Comparison of ENCODE assay signal across 9 cellular contexts in the genomic region with DNA sequence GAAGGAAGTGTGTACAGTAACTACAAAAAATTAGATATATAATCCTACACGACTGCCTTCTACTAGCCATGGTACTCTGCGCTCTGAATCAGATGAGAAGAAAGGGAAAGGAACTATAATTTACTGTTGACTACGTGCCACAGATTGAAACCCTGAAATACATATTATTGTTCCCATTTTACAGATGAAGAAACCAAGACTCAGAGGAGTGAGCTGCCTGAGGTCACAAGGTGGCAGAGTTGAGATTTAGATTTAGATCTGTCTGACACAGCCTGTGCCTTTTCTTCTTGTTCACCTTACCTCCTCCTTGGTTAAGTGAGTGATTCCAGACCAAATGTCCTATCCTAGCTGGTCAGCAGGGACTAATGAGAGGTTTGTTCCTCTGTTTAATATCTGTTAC.
DNase-seq lines count a peak whose midpoint lies in the region; ATAC-seq and TF ChIP-seq lines count a peak whose summit lies in the region.
"Had no signal": no experiment of that assay in that cellular context is flagged by ENCODE, and none has a peak within 500 bp of the region (broad histone marks: within the 10 kb centered on the region; RNA-seq: fewer than 3 reads in every experiment).

No MANE protein-coding gene starts in this region.

- TF ChIP-seq CTCF in natural killer cell (IDR thresholded peaks at IDR 0.05), result no peak

- peaks cover 8% of the 10 kb centered on the region for H3K4me1 Mint-ChIP-seq in T-helper 2 cell treated with Interferon-gamma antibody and Interleukin-4, amounts not matched to agents 5 μg/mL and 100 μg/mL, for 36 hours (ENCODE audit: low read depth)
- H3K4me1 Mint-ChIP-seq in activated naive CD4-positive, alpha-beta T cell treated with anti-CD3 and anti-CD28 coated beads, Interleukin-2, amount 50 U/mL, for 24 hours, result peaks cover 17% of the 10 kb centered on the region
- peaks cover 6% of the 10 kb centered on the region for H3K4me1 Mint-ChIP-seq in activated T-helper 17 cell treated with anti-CD3 and anti-CD28 coated beads, Interleukin-2, amount 50 U/mL, for 72 hours
- H3K4me1 Mint-ChIP-seq in stimulated activated effector memory CD8-positive, alpha-beta T cell treated with anti-CD3 and anti-CD28 coated beads, Interleukin-12 subunit alpha, Interleukin-12 subunit beta, amount 100 ng/mL, for 72 hours, result no peaks in the 10 kb centered on the region
- peaks cover 6 to 8% of the 10 kb centered on the region in 2 donors for H3K4me1 Mint-ChIP-seq in natural killer cell

- DNase-seq in T-helper 2 cell treated with Interferon-gamma antibody and Interleukin-4, amounts not matched to agents 5 μg/mL and 100 μg/mL, for 36 hours (ENCODE audit: low spot score), result no peak
- DNase-seq in T-helper 2 cell (no peak), medulla oblongata (ENCODE audit: extremely low spot score) (no peak), natural killer cell (no peak)
- no peak for DNase-seq in activated naive CD4-positive, alpha-beta T cell (lab: John Stamatoyannopoulos, UW)
- DNase-seq in stimulated activated effector memory CD8-positive, alpha-beta T cell treated with anti-CD3 and anti-CD28 coated beads, Interleukin-12 subunit alpha, Interleukin-12 subunit beta, amount 100 ng/mL, for 72 hours (ENCODE audit: low spot score in 2 of 2), result no peak
- DNase-seq: NCI-H1436 treated with DMSO at 0.1 percent for 48 hours had no signal

- H3K36me3 Mint-ChIP-seq in T-helper 2 cell treated with Interferon-gamma antibody and Interleukin-4, amounts not matched to agents 5 μg/mL and 100 μg/mL, for 36 hours (ENCODE audit: low read depth), result no peaks in the 10 kb centered on the region
- H3K36me3 Mint-ChIP-seq in activated naive CD4-positive, alpha-beta T cell treated with anti-CD3 and anti-CD28 coated beads, Interleukin-2, amount 50 U/mL, for 24 hours, result no peaks in the 10 kb centered on the region
- peaks cover 5% of the 10 kb centered on the region for H3K36me3 Mint-ChIP-seq in activated T-helper 17 cell treated with anti-CD3 and anti-CD28 coated beads, Interleukin-2, amount 50 U/mL, for 72 hours (ENCODE audit: low read depth)
- H3K36me3 Mint-ChIP-seq in stimulated activated effector memory CD8-positive, alpha-beta T cell treated with anti-CD3 and anti-CD28 coated beads, Interleukin-12 subunit alpha, Interleukin-12 subunit beta, amount 100 ng/mL, for 72 hours, result no peaks in the 10 kb centered on the region
- no peaks in the 10 kb centered on the region for H3K36me3 Mint-ChIP-seq in natural killer cell

- no peaks in the 10 kb centered on the region for H3K9me3 Mint-ChIP-seq in T-helper 2 cell treated with Interferon-gamma antibody and Interleukin-4, amounts not matched to agents 5 μg/mL and 100 μg/mL, for 36 hours
- H3K9me3 Mint-ChIP-seq in activated naive CD4-positive, alpha-beta T cell treated with anti-CD3 and anti-CD28 coated beads, Interleukin-2, amount 50 U/mL, for 24 hours, result no peaks in the 10 kb centered on the region
- no peaks in the 10 kb centered on the region for H3K9me3 Mint-ChIP-seq in activated T-helper 17 cell treated with anti-CD3 and anti-CD28 coated beads, Interleukin-2, amount 50 U/mL, for 72 hours
- no peaks in the 10 kb centered on the region for H3K9me3 Mint-ChIP-seq in stimulated activated effector memory CD8-positive, alpha-beta T cell treated with anti-CD3 and anti-CD28 coated beads, Interleukin-12 subunit alpha, Interleukin-12 subunit beta, amount 100 ng/mL, for 72 hours
- H3K9me3 Mint-ChIP-seq in natural killer cell, result no peaks in the 10 kb centered on the region

- peaks cover 21% of the 10 kb centered on the region for H3K27me3 Mint-ChIP-seq in T-helper 2 cell treated with Interferon-gamma antibody and Interleukin-4, amounts not matched to agents 5 μg/mL and 100 μg/mL, for 36 hours (ENCODE audit: low read depth)
- H3K27me3 Mint-ChIP-seq in activated naive CD4-positive, alpha-beta T cell treated with anti-CD3 and anti-CD28 coated beads, Interleukin-2, amount 50 U/mL, for 24 hours, result peaks cover 22% of the 10 kb centered on the region
- H3K27me3 Mint-ChIP-seq in activated T-helper 17 cell treated with anti-CD3 and anti-CD28 coated beads, Interleukin-2, amount 50 U/mL, for 72 hours, result peaks cover 37% of the 10 kb centered on the region
- H3K27me3 Mint-ChIP-seq in natural killer cell (ENCODE audit: low read depth in 2 of 2), result peaks cover 24 to 63% of the 10 kb centered on the region in 2 donors

- peak overlapping the region; percentile 60 for H3K27ac Mint-ChIP-seq in T-helper 2 cell treated with Interferon-gamma antibody and Interleukin-4, amounts not matched to agents 5 μg/mL and 100 μg/mL, for 36 hours
- no peak overlapping the region for H3K27ac Mint-ChIP-seq in activated naive CD4-positive, alpha-beta T cell treated with anti-CD3 and anti-CD28 coated beads, Interleukin-2, amount 50 U/mL, for 24 hours
- H3K27ac Mint-ChIP-seq in activated T-helper 17 cell treated with anti-CD3 and anti-CD28 coated beads, Interleukin-2, amount 50 U/mL, for 72 hours, result no peak overlapping the region
- H3K27ac Mint-ChIP-seq in stimulated activated effector memory CD8-positive, alpha-beta T cell treated with anti-CD3 and anti-CD28 coated beads, Interleukin-12 subunit alpha, Interleukin-12 subunit beta, amount 100 ng/mL, for 72 hours, result no peak overlapping the region
- H3K27ac Mint-ChIP-seq in natural killer cell, result no peak overlapping the region

- intact Hi-C loops in natural killer cell (cut with micrococcal nuclease), result no loop called here

- peak overlapping the region; percentile 28 for H3K4me3 Mint-ChIP-seq in T-helper 2 cell treated with Interferon-gamma antibody and Interleukin-4, amounts not matched to agents 5 μg/mL and 100 μg/mL, for 36 hours
- peak overlapping the region; percentile 30 for H3K4me3 Mint-ChIP-seq in activated naive CD4-positive, alpha-beta T cell treated with anti-CD3 and anti-CD28 coated beads, Interleukin-2, amount 50 U/mL, for 24 hours
- peak overlapping the region; percentile 54 for H3K4me3 Mint-ChIP-seq in activated T-helper 17 cell treated with anti-CD3 and anti-CD28 coated beads, Interleukin-2, amount 50 U/mL, for 72 hours
- peak overlapping the region; percentile 5 for H3K4me3 Mint-ChIP-seq in stimulated activated effector memory CD8-positive, alpha-beta T cell treated with anti-CD3 and anti-CD28 coated beads, Interleukin-12 subunit alpha, Interleukin-12 subunit beta, amount 100 ng/mL, for 72 hours
- H3K4me3 Mint-ChIP-seq in natural killer cell, result no peak overlapping the region

- peak; percentile 55 for ATAC-seq in activated T-helper 17 cell treated with anti-CD3 and anti-CD28 coated beads, Interleukin-2, amount 50 U/mL, for 72 hours (replicated peaks)
- no peak for ATAC-seq in stimulated activated effector memory CD8-positive, alpha-beta T cell treated with anti-CD3 and anti-CD28 coated beads, Interleukin-12 subunit alpha, Interleukin-12 subunit beta, amount 100 ng/mL, for 72 hours
- ATAC-seq in natural killer cell, result no peak
